8 cellular contexts compared by ENCODE assay signal in the genomic region with DNA sequence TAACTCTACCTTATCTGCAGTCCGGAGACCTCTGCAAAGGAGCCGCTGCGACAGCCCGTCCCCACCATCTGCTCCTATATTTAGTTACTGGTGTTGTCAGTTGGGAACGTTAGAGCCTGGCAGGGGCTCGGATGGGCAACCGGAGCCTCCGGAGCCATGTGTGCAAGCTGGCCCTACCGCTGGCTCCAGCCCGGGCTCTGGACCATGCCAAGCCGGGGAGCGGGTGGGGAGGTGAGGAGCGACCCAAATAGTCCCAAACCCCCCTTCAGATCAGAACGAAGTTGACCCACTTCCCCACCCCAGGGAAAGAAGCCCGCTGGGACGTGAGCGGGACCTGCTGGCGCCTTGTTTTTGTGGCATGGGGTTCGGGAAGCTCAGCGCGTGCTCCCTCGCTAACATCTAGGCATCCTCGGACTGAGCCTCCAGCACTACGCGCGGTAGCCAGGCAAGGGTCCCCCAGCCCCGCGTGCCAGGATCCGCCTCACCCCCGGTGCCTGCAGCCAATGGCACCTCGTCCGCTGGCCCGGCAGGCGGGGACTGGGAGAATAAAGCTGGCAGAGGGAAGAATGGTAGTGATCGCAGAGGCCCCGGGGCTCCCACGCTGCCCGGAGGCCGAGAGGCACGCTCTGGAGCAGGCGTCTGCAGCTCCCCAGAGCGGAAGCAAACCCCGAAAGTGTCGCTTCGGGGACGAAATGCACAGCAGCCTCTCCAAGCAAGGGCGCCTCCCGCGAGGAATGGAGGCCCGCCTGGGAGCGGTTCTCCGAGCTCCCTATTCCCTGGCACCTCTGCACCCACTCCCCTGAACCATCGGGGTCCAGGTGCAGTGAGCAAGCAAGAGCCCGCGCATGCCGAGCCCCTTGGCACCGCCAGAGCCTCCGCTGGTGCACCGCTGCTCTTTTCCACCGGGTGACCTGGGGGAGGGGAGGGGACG. TPM values are rescaled to one million over a fixed set of nuclear protein-coding genes. Genes with fewer than 3 reads are reported as not detected.
DNase-seq lines count a peak whose midpoint lies in the region; ATAC-seq and TF ChIP-seq lines count a peak whose summit lies in the region.

No MANE protein-coding gene starts in this region.

- H3K27ac Mint-ChIP-seq in T-helper 1 cell treated with Interleukin-12 subunit alpha and Interleukin-12 subunit beta and Interleukin-4 antibody, amounts not matched to agents 30 μg/mL and 1 μg/mL, for 36 hours, result peak overlapping the region; percentile 18

- peak overlapping the region; percentile 88 for H3K4me3 ChIP-seq in HUES64 (ENCODE audit: low read length)
- peak overlapping the region; percentile 70 to 86 for H3K4me3 ChIP-seq in left lung

- H3K27me3 Mint-ChIP-seq in T-helper 1 cell treated with Interleukin-12 subunit alpha and Interleukin-12 subunit beta and Interleukin-4 antibody, amounts not matched to agents 30 μg/mL and 1 μg/mL, for 36 hours (ENCODE audit: low read depth), result peaks cover 16% of the 10 kb centered on the region

- peak overlapping the region; percentile 84 for H3K9ac ChIP-seq in HUES64 (ENCODE audit: low read depth, low read length)

- WGBS in HUES64, result 3% methylated on average over 58 of the region's 61 CpGs

- H3K9me3 Mint-ChIP-seq in T-helper 1 cell treated with Interleukin-12 subunit alpha and Interleukin-12 subunit beta and Interleukin-4 antibody, amounts not matched to agents 30 μg/mL and 1 μg/mL, for 36 hours, result peaks cover 7% of the 10 kb centered on the region

- peaks cover 5% of the 10 kb centered on the region for H3K36me3 Mint-ChIP-seq in T-helper 1 cell treated with Interleukin-12 subunit alpha and Interleukin-12 subunit beta and Interleukin-4 antibody, amounts not matched to agents 30 μg/mL and 1 μg/mL, for 36 hours (ENCODE audit: low read depth)

- ATAC-seq in GM21423 (IDR thresholded peaks at IDR 0.05; ENCODE audit: unreplicated experiment), result peak; percentile 27
- ATAC-seq in left lung, result peak; percentile 45

- H3K36me3 ChIP-seq in HUES64 (ENCODE audit: insufficient read depth, low read length) (no peaks in the 10 kb centered on the region), left lung (no peaks in the 10 kb centered on the region)

- H3K9me3 ChIP-seq in HUES64 (ENCODE audit: insufficient read depth, low read depth, low read length) (no peaks in the 10 kb centered on the region; the same call in 1 of the 2 replicates), left lung (peaks cover 0 to 7% of the 10 kb centered on the region in 2 donors)

- no peak for TF ChIP-seq CTCF in left lung (IDR thresholded peaks at IDR 0.05)

- H3K27me3 ChIP-seq in HUES64 (ENCODE audit: insufficient read depth, low read length), result peaks cover 17% of the 10 kb centered on the region
- peaks cover 0 to 13% of the 10 kb centered on the region in 2 donors for H3K27me3 ChIP-seq in left lung

- H3K4me1 ChIP-seq in HUES64 (ENCODE audit: insufficient read depth, low read length) (peaks cover 15% of the 10 kb centered on the region; the same call in 1 of the 2 replicates), left lung (peaks cover 0 to 20% of the 10 kb centered on the region in 2 donors)

- DNase-seq in DMS79 treated with DMSO at 0.1 percent for 48 hours (lab: John Stamatoyannopoulos, UW), result peak; percentile 25
- DNase-seq in cortex of kidney (lab: John Stamatoyannopoulos, UW), result peak; percentile 44
- DNase-seq in left lung, result peak in 1 of 2 donors; percentile 87
- DNase-seq in stimulated activated CD4-positive, alpha-beta T cell treated with anti-CD3 and anti-CD28 coated beads, TNF-alpha, amount 100 ng/mL, for 24 hours (ENCODE audit: low read depth in 3 of 3), result peak in 2 of 3 experiments; percentile 3 to 48
- DNase-seq in NCI-H2029 treated with DMSO at 0.1 percent for 48 hours (lab: John Stamatoyannopoulos, UW), result no peak

- H3K4me1 Mint-ChIP-seq in T-helper 1 cell treated with Interleukin-12 subunit alpha and Interleukin-12 subunit beta and Interleukin-4 antibody, amounts not matched to agents 30 μg/mL and 1 μg/mL, for 36 hours (ENCODE audit: low read depth), result peaks cover 8% of the 10 kb centered on the region

- H3K27ac ChIP-seq in HUES64 (ENCODE audit: low read depth, low read length) (peak overlapping the region; percentile 71; the same call in 1 of the 2 replicates), left lung (peak overlapping the region; percentile 69 to 70)

- peak overlapping the region; percentile 83 for H3K4me3 Mint-ChIP-seq in T-helper 1 cell treated with Interleukin-12 subunit alpha and Interleukin-12 subunit beta and Interleukin-4 antibody, amounts not matched to agents 30 μg/mL and 1 μg/mL, for 36 hours

- intact Hi-C loops in left lung (cut with DNase I), result no loop called here

RNA-seq across cellular contexts. Expression of a gene that starts 0.7 kb away (rescaled TPM):
- 17.0 TPM for polyA plus RNA-seq in HUES64 (2013, experiment 1 of 2)
- polyA plus RNA-seq in HUES64 (2013, experiment 2 of 2), result 30.9 TPM
- 10 to 100 TPM; 22.9 to 26.6 TPM for total RNA-seq in left lung

RNA-seq across cellular contexts. Expression of a gene that starts 22.2 kb away (rescaled TPM):
- polyA plus RNA-seq in HUES64 (2013, experiment 1 of 2), result 84.4 TPM
- polyA plus RNA-seq in HUES64 (2013, experiment 2 of 2), result 92.2 TPM
- 10 to 100 TPM; 74.7 to 80.5 TPM for total RNA-seq in left lung

RNA-seq across cellular contexts. Expression of a gene that starts 59.7 kb away (rescaled TPM):
- 34.6 TPM for polyA plus RNA-seq in HUES64 (2013, experiment 1 of 2)
- 31.5 TPM for polyA plus RNA-seq in HUES64 (2013, experiment 2 of 2)
- total RNA-seq in left lung, result not detected
